Comparison of ENCODE assay signal across 17 cellular contexts in genomic region chr15:30943654-30944335, GRCh38. TPM values are rescaled to one million over a fixed set of nuclear protein-coding genes. Genes with fewer than 3 reads are reported as not detected.
DNase-seq lines count a peak whose midpoint lies in the region; ATAC-seq and TF ChIP-seq lines count a peak whose summit lies in the region.
"Had no signal": no experiment of that assay in that cellular context is flagged by ENCODE, and none has a peak within 500 bp of the region (broad histone marks: within the 10 kb centered on the region; RNA-seq: fewer than 3 reads in every experiment).

No MANE protein-coding gene starts in this region.

- TF ChIP-seq CTCF in fibroblast of lung (conservative IDR thresholded peaks at IDR 0.05 in 1 of 2, IDR thresholded peaks at IDR 0.05 in 1 of 2; ENCODE audit: low read depth in 1 of 2, low read length in 2 of 2) (no peak), psoas muscle (IDR thresholded peaks at IDR 0.05) (no peak), spleen (IDR thresholded peaks at IDR 0.05 in 8 of 11, conservative IDR thresholded peaks at IDR 0.05 in 3 of 11) (no peak)

- H3K27me3 ChIP-seq in BLaER1 treated with 17β-estradiol and CSF1 and Interleukin-3, amounts not matched to agents 10 nM and 100 nM: no peaks in the 10 kb centered on the region
- H3K27me3 ChIP-seq in fibroblast of lung (ENCODE audit: control insufficient read depth, insufficient read depth, low read length) (no peaks in the 10 kb centered on the region), psoas muscle (ENCODE audit: insufficient read depth in 3 of 3, low read length in 2 of 3) (no peaks in the 10 kb centered on the region), spleen (replicated peaks in 1 of 7) (no peaks in the 10 kb centered on the region)
- H3K27me3 ChIP-seq: Peyer's patch had no signal

- peaks cover 0 to 11% (median 9%) of the 10 kb centered on the region in 10 experiments; a peak in 12 of 20 replicates for H3K4me1 ChIP-seq in BLaER1 treated with 17β-estradiol and CSF1 and Interleukin-3, amounts not matched to agents 10 nM and 100 nM
- no peaks in the 10 kb centered on the region for H3K4me1 ChIP-seq in fibroblast of lung (ENCODE audit: control insufficient read depth, extremely low read depth, insufficient read depth, low read length)
- H3K4me1 ChIP-seq in psoas muscle: no peaks in the 10 kb centered on the region
- H3K4me1 ChIP-seq in spleen: no peaks in the 10 kb centered on the region
- H3K4me1 ChIP-seq: Peyer's patch had no signal

- no peak overlapping the region for H3K9ac ChIP-seq in BLaER1 treated with 17β-estradiol and CSF1 and Interleukin-3, amounts not matched to agents 10 nM and 100 nM
- H3K9ac ChIP-seq in fibroblast of lung (ENCODE audit: insufficient read depth, low read length): no peak overlapping the region

- 76 to 88% (median 84%) methylated on average over 8 of the region's 8 CpGs for WGBS in psoas muscle, 3 donors
- WGBS in spleen, 5 donors: 88 to 96% (median 94%) methylated on average over 8 of the region's 8 CpGs

- DNase-seq in amniotic epithelial cell (ENCODE audit: low read depth) (peak; percentile 41), fibroblast of lung (ENCODE audit: low read depth in 2 of 2) (peak; percentile 12 to 29), psoas muscle (no peak), spleen (no peak), DMS79 (lab: John Stamatoyannopoulos, UW) (no peak)
- DNase-seq: DND-41; HCEC 1CT; NCI-H1105; NCI-H2081 treated with DMSO at 0.1 percent for 48 hours; NCI-H510A; NCI-H748 treated with DMSO at 0.1 percent for 48 hours; NK-92 treated with Interleukin-12 subunit alpha and Interleukin-12 subunit beta, amount 100 ng/mL, for 24 hours; Peyer's patch had no signal

- H3K4me3 ChIP-seq in BLaER1 treated with 17β-estradiol and CSF1 and Interleukin-3, amounts not matched to agents 10 nM and 100 nM: no peak overlapping the region
- H3K4me3 ChIP-seq in fibroblast of lung (replicated peaks in 1 of 4; ENCODE audit: control extremely low read depth in 1 of 4, insufficient read depth in 1 of 4, low read depth in 3 of 4, low read length in 4 of 4) (no peak overlapping the region), psoas muscle (no peak overlapping the region), spleen (no peak overlapping the region)
- H3K4me3 ChIP-seq: GM23338, Peyer's patch had no signal

- intact Hi-C loops in psoas muscle (cut with DNase I) (no loop called here), spleen (cut with DNase I; ENCODE audit: low total_unique reads) (loop anchor here (10.0 kb wide), 1 partner anchor 181 kb away; no protein-coding TSS in a partner anchor)

- H3K79me2 ChIP-seq in fibroblast of lung (ENCODE audit: control insufficient read depth, insufficient read depth, low read length): no peaks in the 10 kb centered on the region

- peaks cover 91 to 100% (median 98%) of the 10 kb centered on the region in 11 experiments for H3K36me3 ChIP-seq in BLaER1 treated with 17β-estradiol and CSF1 and Interleukin-3, amounts not matched to agents 10 nM and 100 nM
- H3K36me3 ChIP-seq in fibroblast of lung (ENCODE audit: control insufficient read depth, insufficient read depth, low read length) (peaks cover 28% of the 10 kb centered on the region), psoas muscle (ENCODE audit: insufficient read depth in 1 of 2, low read depth in 1 of 2) (peaks cover 19 to 100% of the 10 kb centered on the region in 2 donors), spleen (peaks cover 0 to 100% (median 97%) of the 10 kb centered on the region in 6 donors)

- peaks cover 0 to 1% (median 0%) of the 10 kb centered on the region in 11 experiments; a peak in 2 of 22 replicates for H3K9me3 ChIP-seq in BLaER1 treated with 17β-estradiol and CSF1 and Interleukin-3, amounts not matched to agents 10 nM and 100 nM (replicated peaks in 1 of 11)
- no peaks in the 10 kb centered on the region for H3K9me3 ChIP-seq in fibroblast of lung (ENCODE audit: control insufficient read depth, insufficient read depth, low read depth, low read length)
- no peaks in the 10 kb centered on the region for H3K9me3 ChIP-seq in psoas muscle
- no peaks in the 10 kb centered on the region for H3K9me3 ChIP-seq in spleen
- H3K9me3 ChIP-seq: Peyer's patch had no signal

- peak overlapping the region in 6 of 11 experiments; percentile 10 to 59 (median 42); a peak in 10 of 22 replicates for H3K4me2 ChIP-seq in BLaER1 treated with 17β-estradiol and CSF1 and Interleukin-3, amounts not matched to agents 10 nM and 100 nM
- no peak overlapping the region for H3K4me2 ChIP-seq in fibroblast of lung (ENCODE audit: extremely low read depth, insufficient read depth, low read length)
- H3K4me2 ChIP-seq: GM23338 had no signal

- no peak overlapping the region for H2AFZ ChIP-seq in fibroblast of lung (ENCODE audit: low read length)
- H2AFZ ChIP-seq: GM23338 had no signal

- H3K27ac ChIP-seq in BLaER1 treated with 17β-estradiol and CSF1 and Interleukin-3, amounts not matched to agents 10 nM and 100 nM: no peak overlapping the region
- H3K27ac ChIP-seq in fibroblast of lung (ENCODE audit: insufficient read depth, low read length): no peak overlapping the region
- peak overlapping the region; percentile 43 for H3K27ac ChIP-seq in psoas muscle
- H3K27ac ChIP-seq in spleen: no peak overlapping the region
- H3K27ac ChIP-seq: HL-60, Peyer's patch had no signal

- ATAC-seq in psoas muscle (peak; percentile 53 to 76 (median 71)), GM21447 (IDR thresholded peaks at IDR 0.05; ENCODE audit: unreplicated experiment) (no peak)
- ATAC-seq: GM23338 had no signal

- TF ChIP-seq POLR2A in spleen (IDR thresholded peaks at IDR 0.05): no peak

- peaks cover 0 to 38% (median 0%) of the 10 kb centered on the region in 11 experiments; a peak in 6 of 22 replicates for H4K20me1 ChIP-seq in BLaER1 treated with 17β-estradiol and CSF1 and Interleukin-3, amounts not matched to agents 10 nM and 100 nM
- H4K20me1 ChIP-seq in fibroblast of lung (ENCODE audit: control insufficient read depth, extremely low read depth, insufficient read depth, low read length): peaks cover 3% of the 10 kb centered on the region

RNA-seq across cellular contexts. Expression of gene FAN1, which starts 40.1 kb away (rescaled TPM):
- total RNA-seq in fibroblast of lung (20.5 and 25.1 TPM in 2 replicates), psoas muscle (10 to 100 TPM; 13.5 to 27.5 (median 25.2) TPM), spleen (10 to 100 TPM in 6 of 7 donors, 1 to 10 TPM in 1; 7.6 to 22.1 (median 12.7) TPM)
- polyA plus RNA-seq in fibroblast of lung (7.1 and 8.9 TPM in 2 replicates), psoas muscle (10 to 100 TPM; 12.4 to 64.2 (median 13.5) TPM), spleen (10 to 100 TPM in 1 of 3 donors, 1 to 10 TPM in 2; 6.5 to 13.3 (median 8.9) TPM)
- polyA plus RNA-seq in fibroblast of lung (2012): 6.3 and 8.6 TPM in 2 replicates
- 4.0 and 6.2 TPM in 2 replicates for polyA minus RNA-seq in fibroblast of lung (ENCODE audit: low replicate concordance)

RNA-seq across cellular contexts. Expression of gene MTMR10, which starts 47.6 kb away (rescaled TPM):
- 13.6 and 17.3 TPM in 2 replicates for total RNA-seq in fibroblast of lung
- 24.0 and 44.6 TPM in 2 replicates for polyA plus RNA-seq in fibroblast of lung
- 12.4 and 23.1 TPM in 2 replicates for polyA plus RNA-seq in fibroblast of lung (2012)
- polyA minus RNA-seq in fibroblast of lung (ENCODE audit: low replicate concordance): 6.3 and 16.5 TPM in 2 replicates
- total RNA-seq in psoas muscle: 10 to 100 TPM; 22.1 to 52.3 (median 37.1) TPM
- polyA plus RNA-seq in psoas muscle: 10 to 100 TPM; 15.0 to 42.9 (median 16.9) TPM
- total RNA-seq in spleen: 10 to 100 TPM; 29.2 to 67.9 (median 51.6) TPM
- polyA plus RNA-seq in spleen: 10 to 100 TPM in 2 of 3 donors, 1 to 10 TPM in 1; 8.2 to 14.5 (median 10.1) TPM

Comparison
In these comparisons a context has a peak if more than half of its experiments do, and no peak if none do; other contexts are left out.
1. DNase-seq: peak in amniotic epithelial cell (single experiment) and fibroblast of lung (2 of 2); none in psoas muscle (0 of 2), spleen (single experiment) and DMS79 (single experiment).